Comparison of ENCODE assay signal across 1 cellular context in the genomic region with DNA sequence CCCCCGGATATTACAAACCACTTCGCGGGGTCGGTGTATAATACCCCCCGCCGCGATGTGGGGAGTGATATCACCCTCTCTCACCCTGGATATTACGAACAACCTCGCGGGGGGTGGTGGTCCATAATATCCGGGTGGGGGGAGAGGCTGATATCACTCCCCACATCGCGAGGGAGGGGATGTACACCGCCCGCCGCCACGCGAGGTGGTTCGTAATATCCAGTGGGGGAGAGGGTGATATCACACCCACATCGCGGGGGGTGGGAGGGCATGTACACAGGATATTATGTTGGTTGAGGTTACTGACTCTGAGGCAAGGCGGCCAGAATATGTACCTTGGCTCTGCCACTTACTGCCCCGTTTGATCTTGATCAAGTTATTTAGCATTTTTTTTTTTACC.
TF ChIP-seq lines count a peak whose summit lies in the region.

No MANE protein-coding gene starts in this region.

TF ChIP-seq in H1, 55 proteins besides CTCF, POLR2A, EP300 and RAD21:
- TF ChIP-seq SUZ12 (IDR thresholded peaks at IDR 0.05; ENCODE audit: low read length) (no peak), TEAD4 (IDR thresholded peaks at IDR 0.05; ENCODE audit: low read depth, low read length) (no peak), SIRT6 (IDR thresholded peaks at IDR 0.05; ENCODE audit: low read length) (no peak), CTBP2 (IDR thresholded peaks at IDR 0.05; ENCODE audit: borderline replicate concordance, insufficient read depth, insufficient read length, low read length) (no peak), FOSL1 (IDR thresholded peaks at IDR 0.05; ENCODE audit: insufficient read depth, low read depth, low read length) (no peak), KDM4A (IDR thresholded peaks at IDR 0.05; ENCODE audit: low read depth, low read length, severe bottlenecking) (no peak), CBX5 (IDR thresholded peaks at IDR 0.05; ENCODE audit: low read depth, low read length) (no peak), TCF12 (IDR thresholded peaks at IDR 0.05; ENCODE audit: low read depth, low read length) (no peak)
- TF ChIP-seq, protein P1, sequence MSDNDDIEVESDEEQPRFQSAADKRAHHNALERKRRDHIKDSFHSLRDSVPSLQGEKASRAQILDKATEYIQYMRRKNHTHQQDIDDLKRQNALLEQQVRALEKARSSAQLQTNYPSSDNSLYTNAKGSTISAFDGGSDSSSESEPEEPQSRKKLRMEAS (IDR thresholded peaks at IDR 0.05): no peak
- TF ChIP-seq, protein P2, sequence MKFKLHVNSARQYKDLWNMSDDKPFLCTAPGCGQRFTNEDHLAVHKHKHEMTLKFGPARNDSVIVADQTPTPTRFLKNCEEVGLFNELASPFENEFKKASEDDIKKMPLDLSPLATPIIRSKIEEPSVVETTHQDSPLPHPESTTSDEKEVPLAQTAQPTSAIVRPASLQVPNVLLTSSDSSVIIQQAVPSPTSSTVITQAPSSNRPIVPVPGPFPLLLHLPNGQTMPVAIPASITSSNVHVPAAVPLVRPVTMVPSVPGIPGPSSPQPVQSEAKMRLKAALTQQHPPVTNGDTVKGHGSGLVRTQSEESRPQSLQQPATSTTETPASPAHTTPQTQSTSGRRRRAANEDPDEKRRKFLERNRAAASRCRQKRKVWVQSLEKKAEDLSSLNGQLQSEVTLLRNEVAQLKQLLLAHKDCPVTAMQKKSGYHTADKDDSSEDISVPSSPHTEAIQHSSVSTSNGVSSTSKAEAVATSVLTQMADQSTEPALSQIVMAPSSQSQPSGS (IDR thresholded peaks at IDR 0.05; ENCODE audit: low read length): no peak
